In genomic region chr10:133328358-133329343, GRCh38 we compare ENCODE assay signal across 2 cellular contexts.
TF ChIP-seq lines count a peak whose summit lies in the region.

No MANE protein-coding gene starts in this region.

TF ChIP-seq in IMR-90, 13 proteins besides CTCF, POLR2A, EP300 and RAD21:
- no peak for TF ChIP-seq CHD1 (IDR thresholded peaks at IDR 0.05; ENCODE audit: low read depth, low read length)
- TF ChIP-seq NFE2L2 (IDR thresholded peaks at IDR 0.05; ENCODE audit: low read depth, low read length), result no peak
- TF ChIP-seq RCOR1 (IDR thresholded peaks at IDR 0.05; ENCODE audit: insufficient replicate concordance, low read length), result no peak
- no peak for TF ChIP-seq FOS (IDR thresholded peaks at IDR 0.05; ENCODE audit: low read depth, low read length)
- no peak for TF ChIP-seq RFX5 (IDR thresholded peaks at IDR 0.05; ENCODE audit: low read depth, low read length)
- TF ChIP-seq MAZ (IDR thresholded peaks at IDR 0.05; ENCODE audit: borderline replicate concordance, low read depth, low read length), result no peak
- no peak for TF ChIP-seq ELK1 (IDR thresholded peaks at IDR 0.05; ENCODE audit: borderline replicate concordance, low read depth, low read length)
- no peak for TF ChIP-seq MAFK (IDR thresholded peaks at IDR 0.05; ENCODE audit: low read depth, low read length)
- no peak for TF ChIP-seq CEBPB (IDR thresholded peaks at IDR 0.05; ENCODE audit: low read depth, low read length)

TF ChIP-seq in SK-N-SH, 30 proteins besides CTCF, POLR2A, EP300 and RAD21:
- TF ChIP-seq EZH2phosphoT487 (IDR thresholded peaks at IDR 0.05; ENCODE audit: borderline replicate concordance, low read depth), result no peak
- no peak for TF ChIP-seq POLR2AphosphoS5 (IDR thresholded peaks at IDR 0.05; ENCODE audit: low read depth, low read length)
- TF ChIP-seq REST (IDR thresholded peaks at IDR 0.05; ENCODE audit: low read depth, low read length), result no peak
- TF ChIP-seq MXI1 (IDR thresholded peaks at IDR 0.05; ENCODE audit: low read depth, low read length), result no peak
- TF ChIP-seq NFIC (IDR thresholded peaks at IDR 0.05; ENCODE audit: borderline replicate concordance), result no peak
- no peak for TF ChIP-seq USF1 (IDR thresholded peaks at IDR 0.05; ENCODE audit: borderline replicate concordance, low read depth)
- TF ChIP-seq FOXM1 (IDR thresholded peaks at IDR 0.05; ENCODE audit: low read depth), result no peak
- no peak for TF ChIP-seq TEAD4 (IDR thresholded peaks at IDR 0.05; ENCODE audit: borderline replicate concordance, insufficient read depth)
- TF ChIP-seq FOXJ3 (CRISPR knock-in tag; IDR thresholded peaks at IDR 0.05), result no peak
- TF ChIP-seq GATA2 (CRISPR knock-in tag; IDR thresholded peaks at IDR 0.05), result no peak
- no peak for TF ChIP-seq SMC3 (IDR thresholded peaks at IDR 0.05; ENCODE audit: low read depth, low read length)
- TF ChIP-seq USF2 (IDR thresholded peaks at IDR 0.05; ENCODE audit: borderline replicate concordance, low read depth, low read length), result no peak
- no peak for TF ChIP-seq YY1 (IDR thresholded peaks at IDR 0.05; ENCODE audit: low read depth)
- no peak for TF ChIP-seq NRF1 (IDR thresholded peaks at IDR 0.05; ENCODE audit: low read depth, low read length)
- TF ChIP-seq ZBTB33 (IDR thresholded peaks at IDR 0.05; ENCODE audit: borderline replicate concordance, low read depth), result no peak
- TF ChIP-seq CHD2 (IDR thresholded peaks at IDR 0.05; ENCODE audit: low read length, partially characterized antibody), result no peak
- TF ChIP-seq MAX (IDR thresholded peaks at IDR 0.05; ENCODE audit: low read depth), result no peak
- TF ChIP-seq ELF1 (IDR thresholded peaks at IDR 0.05), result no peak
- no peak for TF ChIP-seq RCOR1 (IDR thresholded peaks at IDR 0.05; ENCODE audit: low read length)
- TF ChIP-seq TAF1 (IDR thresholded peaks at IDR 0.05; ENCODE audit: borderline replicate concordance, low read depth, low read length), result no peak
